14 cellular contexts compared by ENCODE assay signal in genomic region chr1:163187849-163188248, GRCh38. TPM values are rescaled to one million over a fixed set of nuclear protein-coding genes. Genes with fewer than 3 reads are reported as not detected.
DNase-seq lines count a peak whose midpoint lies in the region; ATAC-seq and TF ChIP-seq lines count a peak whose summit lies in the region.
"Had no signal": no experiment of that assay in that cellular context is flagged by ENCODE, and none has a peak within 500 bp of the region (broad histone marks: within the 10 kb centered on the region; RNA-seq: fewer than 3 reads in every experiment).

No MANE protein-coding gene starts in this region.

- TF ChIP-seq CTCF in BE2C (IDR thresholded peaks at IDR 0.05; ENCODE audit: low read depth, low read length) (no peak), WERI-Rb-1 (IDR thresholded peaks at IDR 0.05; ENCODE audit: low read depth, low read length) (no peak), glutamatergic neuron (IDR thresholded peaks at IDR 0.05; ENCODE audit: partially characterized antibody, unreplicated experiment) (no peak), thoracic aorta (IDR thresholded peaks at IDR 0.05) (no peak)

- ATAC-seq in thoracic aorta (ENCODE audit: insufficient number of reproducible peaks, low FRiP score, low read depth) = no peak
- ATAC-seq in GM21717 (IDR thresholded peaks at IDR 0.05; ENCODE audit: unreplicated experiment) = no peak
- no peak for ATAC-seq in HG03432 (IDR thresholded peaks at IDR 0.05; ENCODE audit: unreplicated experiment)
- ATAC-seq: GM23338 had no signal

- no peaks in the 10 kb centered on the region for H3K36me3 Mint-ChIP-seq in glutamatergic neuron (ENCODE audit: unreplicated experiment)

- H3K4me1 ChIP-seq in BE2C (peaks cover 71% of the 10 kb centered on the region), thoracic aorta (ENCODE audit: control insufficient read depth in 1 of 2, low read depth in 2 of 2) (peaks cover 19 to 95% of the 10 kb centered on the region in 2 donors)

- H3K27ac Mint-ChIP-seq in glutamatergic neuron (ENCODE audit: unreplicated experiment) = peak overlapping the region; percentile 92
- H3K27ac Mint-ChIP-seq: CD4-positive, alpha-beta T cell; GM23338 had no signal

- H3K4me3 ChIP-seq in BE2C (ENCODE audit: low read depth, low read length) (peak overlapping the region; percentile 22), WERI-Rb-1 (ENCODE audit: low read depth, low read length) (no peak overlapping the region), thoracic aorta (peak overlapping the region; percentile 27)
- H3K4me3 ChIP-seq: GM23338 had no signal

- H3K9me3 Mint-ChIP-seq in glutamatergic neuron (ENCODE audit: unreplicated experiment) = peaks cover 4% of the 10 kb centered on the region
- H3K9me3 Mint-ChIP-seq: CD4-positive, alpha-beta T cell; GM23338 had no signal

- H3K27ac ChIP-seq in WERI-Rb-1 (peak overlapping the region; percentile 71), thoracic aorta (peak overlapping the region; percentile 42 to 65)
- H3K27ac ChIP-seq: C4-2B, HL-60 had no signal

- no peak overlapping the region for H3K4me3 Mint-ChIP-seq in glutamatergic neuron (ENCODE audit: unreplicated experiment)
- H3K4me3 Mint-ChIP-seq: CD4-positive, alpha-beta T cell; GM23338 had no signal

- no peaks in the 10 kb centered on the region for H3K27me3 ChIP-seq in BE2C
- H3K27me3 ChIP-seq in WERI-Rb-1 (ENCODE audit: insufficient read depth, low read depth, severe bottlenecking) = no peaks in the 10 kb centered on the region
- H3K27me3 ChIP-seq in thoracic aorta (replicated peaks; ENCODE audit: insufficient read depth) = no peaks in the 10 kb centered on the region

- peaks cover 86% of the 10 kb centered on the region for H3K36me3 ChIP-seq in BE2C
- no peaks in the 10 kb centered on the region for H3K36me3 ChIP-seq in WERI-Rb-1
- H3K36me3 ChIP-seq in thoracic aorta = no peaks in the 10 kb centered on the region

- peaks cover 27% of the 10 kb centered on the region for H3K4me1 Mint-ChIP-seq in glutamatergic neuron (ENCODE audit: low read depth, unreplicated experiment)
- H3K4me1 Mint-ChIP-seq: GM23338 had no signal

- H3K9me3 ChIP-seq in BE2C (no peaks in the 10 kb centered on the region), WERI-Rb-1 (ENCODE audit: severe bottlenecking) (peaks cover 3% of the 10 kb centered on the region), thoracic aorta (no peaks in the 10 kb centered on the region)
- H3K9me3 ChIP-seq: Caco-2 had no signal

- DNase-seq in BE2C = no peak
- no peak for DNase-seq in WERI-Rb-1
- no peak for DNase-seq in glutamatergic neuron
- DNase-seq in thoracic aorta (ENCODE audit: low spot score) = no peak
- no peak for DNase-seq in GDM1 (lab: John Stamatoyannopoulos, UW)
- DNase-seq: ACHN; Caco-2; CD4-positive, alpha-beta T cell; HCEC 1CT had no signal

- H3K27me3 Mint-ChIP-seq in glutamatergic neuron (ENCODE audit: unreplicated experiment) = no peaks in the 10 kb centered on the region
- H3K27me3 Mint-ChIP-seq: CD4-positive, alpha-beta T cell had no signal

RNA-seq across cellular contexts. Expression of gene RGS5, which starts 14.9 kb away (rescaled TPM):
- polyA plus RNA-seq in BE2C (2012; ENCODE audit: insufficient read depth, insufficient read length, low read depth) = 1,339 TPM
- total RNA-seq in glutamatergic neuron (ENCODE audit: unreplicated experiment) (4.9 TPM), thoracic aorta (1,000 to 10,000 TPM; 1,210 to 1,385 TPM)

Comparison
In these comparisons a context has a peak if more than half of its experiments do, and no peak if none do; other contexts are left out.
1. RNA of gene RGS5, which starts 14.9 kb away (total RNA-seq): 1,210 to 1,385 TPM in thoracic aorta; 4.9 TPM in glutamatergic neuron (single experiment); every median in the first group is over 100 times any median in the second.